Comparison of ENCODE assay signal across 1 cellular context in genomic region chr7:100705753-100706671, GRCh38.
TF ChIP-seq lines count a peak whose summit lies in the region.

POP7 (plus strand) TSS chr7:100706121; CDS start chr7:100706831, 710 bp downstream.

TF ChIP-seq in H1, 55 proteins besides CTCF, POLR2A, EP300 and RAD21 (continued from another document):
- TF ChIP-seq SIN3A (conservative IDR thresholded peaks at IDR 0.05 in 1 of 2, IDR thresholded peaks at IDR 0.05 in 1 of 2; ENCODE audit: low read depth in 1 of 2, low read length in 2 of 2), result peak in 1 of 2 experiments; percentile 32; a peak in 1 of 4 replicates
- TF ChIP-seq, protein P1, sequence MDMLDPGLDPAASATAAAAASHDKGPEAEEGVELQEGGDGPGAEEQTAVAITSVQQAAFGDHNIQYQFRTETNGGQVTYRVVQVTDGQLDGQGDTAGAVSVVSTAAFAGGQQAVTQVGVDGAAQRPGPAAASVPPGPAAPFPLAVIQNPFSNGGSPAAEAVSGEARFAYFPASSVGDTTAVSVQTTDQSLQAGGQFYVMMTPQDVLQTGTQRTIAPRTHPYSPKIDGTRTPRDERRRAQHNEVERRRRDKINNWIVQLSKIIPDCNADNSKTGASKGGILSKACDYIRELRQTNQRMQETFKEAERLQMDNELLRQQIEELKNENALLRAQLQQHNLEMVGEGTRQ (IDR thresholded peaks at IDR 0.05; ENCODE audit: low read length), result no peak
- TF ChIP-seq CBX5 (IDR thresholded peaks at IDR 0.05; ENCODE audit: low read depth, low read length), result no peak
- TF ChIP-seq RNF2 (IDR thresholded peaks at IDR 0.05; ENCODE audit: borderline replicate concordance, low read depth, low read length, missing control alignments, poor library complexity, severe bottlenecking), result no peak
- peak; percentile 76 for TF ChIP-seq NRF1 (IDR thresholded peaks at IDR 0.05; ENCODE audit: low read depth, low read length)
- no peak for TF ChIP-seq NANOG (IDR thresholded peaks at IDR 0.05; ENCODE audit: insufficient read depth, low read depth, low read length, poor library complexity, severe bottlenecking)
- TF ChIP-seq E2F6 (IDR thresholded peaks at IDR 0.05), result peak; percentile 91
- TF ChIP-seq, protein P2, sequence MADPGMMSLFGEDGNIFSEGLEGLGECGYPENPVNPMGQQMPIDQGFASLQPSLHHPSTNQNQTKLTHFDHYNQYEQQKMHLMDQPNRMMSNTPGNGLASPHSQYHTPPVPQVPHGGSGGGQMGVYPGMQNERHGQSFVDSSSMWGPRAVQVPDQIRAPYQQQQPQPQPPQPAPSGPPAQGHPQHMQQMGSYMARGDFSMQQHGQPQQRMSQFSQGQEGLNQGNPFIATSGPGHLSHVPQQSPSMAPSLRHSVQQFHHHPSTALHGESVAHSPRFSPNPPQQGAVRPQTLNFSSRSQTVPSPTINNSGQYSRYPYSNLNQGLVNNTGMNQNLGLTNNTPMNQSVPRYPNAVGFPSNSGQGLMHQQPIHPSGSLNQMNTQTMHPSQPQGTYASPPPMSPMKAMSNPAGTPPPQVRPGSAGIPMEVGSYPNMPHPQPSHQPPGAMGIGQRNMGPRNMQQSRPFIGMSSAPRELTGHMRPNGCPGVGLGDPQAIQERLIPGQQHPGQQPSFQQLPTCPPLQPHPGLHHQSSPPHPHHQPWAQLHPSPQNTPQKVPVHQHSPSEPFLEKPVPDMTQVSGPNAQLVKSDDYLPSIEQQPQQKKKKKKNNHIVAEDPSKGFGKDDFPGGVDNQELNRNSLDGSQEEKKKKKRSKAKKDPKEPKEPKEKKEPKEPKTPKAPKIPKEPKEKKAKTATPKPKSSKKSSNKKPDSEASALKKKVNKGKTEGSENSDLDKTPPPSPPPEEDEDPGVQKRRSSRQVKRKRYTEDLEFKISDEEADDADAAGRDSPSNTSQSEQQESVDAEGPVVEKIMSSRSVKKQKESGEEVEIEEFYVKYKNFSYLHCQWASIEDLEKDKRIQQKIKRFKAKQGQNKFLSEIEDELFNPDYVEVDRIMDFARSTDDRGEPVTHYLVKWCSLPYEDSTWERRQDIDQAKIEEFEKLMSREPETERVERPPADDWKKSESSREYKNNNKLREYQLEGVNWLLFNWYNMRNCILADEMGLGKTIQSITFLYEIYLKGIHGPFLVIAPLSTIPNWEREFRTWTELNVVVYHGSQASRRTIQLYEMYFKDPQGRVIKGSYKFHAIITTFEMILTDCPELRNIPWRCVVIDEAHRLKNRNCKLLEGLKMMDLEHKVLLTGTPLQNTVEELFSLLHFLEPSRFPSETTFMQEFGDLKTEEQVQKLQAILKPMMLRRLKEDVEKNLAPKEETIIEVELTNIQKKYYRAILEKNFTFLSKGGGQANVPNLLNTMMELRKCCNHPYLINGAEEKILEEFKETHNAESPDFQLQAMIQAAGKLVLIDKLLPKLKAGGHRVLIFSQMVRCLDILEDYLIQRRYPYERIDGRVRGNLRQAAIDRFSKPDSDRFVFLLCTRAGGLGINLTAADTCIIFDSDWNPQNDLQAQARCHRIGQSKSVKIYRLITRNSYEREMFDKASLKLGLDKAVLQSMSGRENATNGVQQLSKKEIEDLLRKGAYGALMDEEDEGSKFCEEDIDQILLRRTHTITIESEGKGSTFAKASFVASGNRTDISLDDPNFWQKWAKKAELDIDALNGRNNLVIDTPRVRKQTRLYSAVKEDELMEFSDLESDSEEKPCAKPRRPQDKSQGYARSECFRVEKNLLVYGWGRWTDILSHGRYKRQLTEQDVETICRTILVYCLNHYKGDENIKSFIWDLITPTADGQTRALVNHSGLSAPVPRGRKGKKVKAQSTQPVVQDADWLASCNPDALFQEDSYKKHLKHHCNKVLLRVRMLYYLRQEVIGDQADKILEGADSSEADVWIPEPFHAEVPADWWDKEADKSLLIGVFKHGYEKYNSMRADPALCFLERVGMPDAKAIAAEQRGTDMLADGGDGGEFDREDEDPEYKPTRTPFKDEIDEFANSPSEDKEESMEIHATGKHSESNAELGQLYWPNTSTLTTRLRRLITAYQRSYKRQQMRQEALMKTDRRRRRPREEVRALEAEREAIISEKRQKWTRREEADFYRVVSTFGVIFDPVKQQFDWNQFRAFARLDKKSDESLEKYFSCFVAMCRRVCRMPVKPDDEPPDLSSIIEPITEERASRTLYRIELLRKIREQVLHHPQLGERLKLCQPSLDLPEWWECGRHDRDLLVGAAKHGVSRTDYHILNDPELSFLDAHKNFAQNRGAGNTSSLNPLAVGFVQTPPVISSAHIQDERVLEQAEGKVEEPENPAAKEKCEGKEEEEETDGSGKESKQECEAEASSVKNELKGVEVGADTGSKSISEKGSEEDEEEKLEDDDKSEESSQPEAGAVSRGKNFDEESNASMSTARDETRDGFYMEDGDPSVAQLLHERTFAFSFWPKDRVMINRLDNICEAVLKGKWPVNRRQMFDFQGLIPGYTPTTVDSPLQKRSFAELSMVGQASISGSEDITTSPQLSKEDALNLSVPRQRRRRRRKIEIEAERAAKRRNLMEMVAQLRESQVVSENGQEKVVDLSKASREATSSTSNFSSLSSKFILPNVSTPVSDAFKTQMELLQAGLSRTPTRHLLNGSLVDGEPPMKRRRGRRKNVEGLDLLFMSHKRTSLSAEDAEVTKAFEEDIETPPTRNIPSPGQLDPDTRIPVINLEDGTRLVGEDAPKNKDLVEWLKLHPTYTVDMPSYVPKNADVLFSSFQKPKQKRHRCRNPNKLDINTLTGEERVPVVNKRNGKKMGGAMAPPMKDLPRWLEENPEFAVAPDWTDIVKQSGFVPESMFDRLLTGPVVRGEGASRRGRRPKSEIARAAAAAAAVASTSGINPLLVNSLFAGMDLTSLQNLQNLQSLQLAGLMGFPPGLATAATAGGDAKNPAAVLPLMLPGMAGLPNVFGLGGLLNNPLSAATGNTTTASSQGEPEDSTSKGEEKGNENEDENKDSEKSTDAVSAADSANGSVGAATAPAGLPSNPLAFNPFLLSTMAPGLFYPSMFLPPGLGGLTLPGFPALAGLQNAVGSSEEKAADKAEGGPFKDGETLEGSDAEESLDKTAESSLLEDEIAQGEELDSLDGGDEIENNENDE (IDR thresholded peaks at IDR 0.05; ENCODE audit: insufficient replicate concordance, low read length), result no peak
- TF ChIP-seq EZH2 (IDR thresholded peaks at IDR 0.05; ENCODE audit: low read depth, low read length, severe bottlenecking), result no peak
- TF ChIP-seq SP2 (IDR thresholded peaks at IDR 0.05; ENCODE audit: low read length), result no peak
- no peak for TF ChIP-seq KDM5A (IDR thresholded peaks at IDR 0.05; ENCODE audit: low read length)
- no peak for TF ChIP-seq JUN (IDR thresholded peaks at IDR 0.05; ENCODE audit: low read depth, low read length)
- TF ChIP-seq, protein P3, sequence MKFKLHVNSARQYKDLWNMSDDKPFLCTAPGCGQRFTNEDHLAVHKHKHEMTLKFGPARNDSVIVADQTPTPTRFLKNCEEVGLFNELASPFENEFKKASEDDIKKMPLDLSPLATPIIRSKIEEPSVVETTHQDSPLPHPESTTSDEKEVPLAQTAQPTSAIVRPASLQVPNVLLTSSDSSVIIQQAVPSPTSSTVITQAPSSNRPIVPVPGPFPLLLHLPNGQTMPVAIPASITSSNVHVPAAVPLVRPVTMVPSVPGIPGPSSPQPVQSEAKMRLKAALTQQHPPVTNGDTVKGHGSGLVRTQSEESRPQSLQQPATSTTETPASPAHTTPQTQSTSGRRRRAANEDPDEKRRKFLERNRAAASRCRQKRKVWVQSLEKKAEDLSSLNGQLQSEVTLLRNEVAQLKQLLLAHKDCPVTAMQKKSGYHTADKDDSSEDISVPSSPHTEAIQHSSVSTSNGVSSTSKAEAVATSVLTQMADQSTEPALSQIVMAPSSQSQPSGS (IDR thresholded peaks at IDR 0.05; ENCODE audit: low read length), result no peak
- TF ChIP-seq CHD1 (IDR thresholded peaks at IDR 0.05; ENCODE audit: low read depth, low read length), result no peak
- peak; percentile 63; the same call in 1 of the 2 replicates for TF ChIP-seq BACH1 (IDR thresholded peaks at IDR 0.05; ENCODE audit: low read length)
- no peak for TF ChIP-seq CBX8 (IDR thresholded peaks at IDR 0.05; ENCODE audit: borderline replicate concordance, low read depth, low read length)
- no peak for TF ChIP-seq POU5F1 (IDR thresholded peaks at IDR 0.05; ENCODE audit: low read depth, low read length)
- 0 out of 2 replicates have a peak, but pooled peaks have one; percentile 19 for TF ChIP-seq SP1 (IDR thresholded peaks at IDR 0.05; ENCODE audit: low read depth, low read length)
- TF ChIP-seq SIX5 (IDR thresholded peaks at IDR 0.05; ENCODE audit: low read depth, low read length), result no peak
- peak; percentile 93 for TF ChIP-seq CREB1 (IDR thresholded peaks at IDR 0.05)
- no peak for TF ChIP-seq CTBP2 (IDR thresholded peaks at IDR 0.05; ENCODE audit: borderline replicate concordance, insufficient read depth, insufficient read length, low read length)
- peak; percentile 91 for TF ChIP-seq PHF8 (conservative IDR thresholded peaks at IDR 0.05; ENCODE audit: low read depth, low read length)
- TF ChIP-seq SRF (IDR thresholded peaks at IDR 0.05; ENCODE audit: low read depth, low read length), result no peak
- no peak for TF ChIP-seq GABPA (IDR thresholded peaks at IDR 0.05; ENCODE audit: borderline replicate concordance, insufficient read depth, low read length)
- peak; percentile 83 for TF ChIP-seq TAF7 (optimal IDR thresholded peaks at IDR 0.05; ENCODE audit: borderline replicate concordance, low read depth, low read length)
- TF ChIP-seq EGR1 (IDR thresholded peaks at IDR 0.05; ENCODE audit: borderline replicate concordance, low read depth, low read length), result no peak
- peak; percentile 90 for TF ChIP-seq POLR2AphosphoS5 (IDR thresholded peaks at IDR 0.05; ENCODE audit: low read depth, low read length)
- peak; percentile 47; the same call in 1 of the 2 replicates for TF ChIP-seq KDM1A (IDR thresholded peaks at IDR 0.05; ENCODE audit: borderline replicate concordance, low read length)
- TF ChIP-seq CHD2 (IDR thresholded peaks at IDR 0.05; ENCODE audit: low read length), result peak; percentile 98
- no peak for TF ChIP-seq TCF12 (IDR thresholded peaks at IDR 0.05; ENCODE audit: low read depth, low read length)
- no peak for TF ChIP-seq HDAC6 (IDR thresholded peaks at IDR 0.05; ENCODE audit: low read depth, low read length)
- peak; percentile 79 for TF ChIP-seq TBP (IDR thresholded peaks at IDR 0.05; ENCODE audit: low read depth, low read length)
- no peak for TF ChIP-seq RBBP5 (IDR thresholded peaks at IDR 0.05; ENCODE audit: borderline replicate concordance, low read depth, low read length)
- TF ChIP-seq FOSL1 (IDR thresholded peaks at IDR 0.05; ENCODE audit: insufficient read depth, low read depth, low read length), result no peak
- no peak for TF ChIP-seq MAFK (IDR thresholded peaks at IDR 0.05; ENCODE audit: low read depth, low read length)
- peak; percentile 93 for TF ChIP-seq BRCA1 (IDR thresholded peaks at IDR 0.05; ENCODE audit: low read depth, low read length)
- TF ChIP-seq SAP30 (IDR thresholded peaks at IDR 0.05; ENCODE audit: insufficient read depth, insufficient replicate concordance, low read length), result peak; percentile 79
- TF ChIP-seq GTF2F1 (IDR thresholded peaks at IDR 0.05; ENCODE audit: borderline replicate concordance, low read depth, low read length), result peak; percentile 40; the same call in 1 of the 2 replicates
- TF ChIP-seq, protein P4, sequence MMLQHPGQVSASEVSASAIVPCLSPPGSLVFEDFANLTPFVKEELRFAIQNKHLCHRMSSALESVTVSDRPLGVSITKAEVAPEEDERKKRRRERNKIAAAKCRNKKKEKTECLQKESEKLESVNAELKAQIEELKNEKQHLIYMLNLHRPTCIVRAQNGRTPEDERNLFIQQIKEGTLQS (IDR thresholded peaks at IDR 0.05; ENCODE audit: insufficient read depth, low read depth, low read length), result no peak
- no peak; the same call in 1 of the 2 replicates for TF ChIP-seq SP4 (IDR thresholded peaks at IDR 0.05; ENCODE audit: low read length)
- TF ChIP-seq HDAC2 (IDR thresholded peaks at IDR 0.05; ENCODE audit: borderline replicate concordance in 1 of 2, low read depth in 2 of 2, low read length in 2 of 2), result no peak
- no peak for TF ChIP-seq RFX5 (IDR thresholded peaks at IDR 0.05; ENCODE audit: borderline replicate concordance, low read depth, low read length)
- TF ChIP-seq TEAD4 (IDR thresholded peaks at IDR 0.05; ENCODE audit: low read depth, low read length), result no peak
- TF ChIP-seq ZNF274 (IDR thresholded peaks at IDR 0.05; ENCODE audit: borderline replicate concordance, extremely low read depth, low read length), result no peak
- TF ChIP-seq SIRT6 (IDR thresholded peaks at IDR 0.05; ENCODE audit: low read length), result no peak
- TF ChIP-seq TAF1 (IDR thresholded peaks at IDR 0.05; ENCODE audit: low read depth, low read length), result peak; percentile 82
- TF ChIP-seq CEBPB (IDR thresholded peaks at IDR 0.05; ENCODE audit: low read depth, low read length), result no peak
- TF ChIP-seq YY1 (IDR thresholded peaks at IDR 0.05; ENCODE audit: low read depth, low read length), result no peak
- TF ChIP-seq SUZ12 (IDR thresholded peaks at IDR 0.05; ENCODE audit: low read length), result no peak
- no peak for TF ChIP-seq BCL11A (IDR thresholded peaks at IDR 0.05; ENCODE audit: low read depth in 2 of 2, low read length in 2 of 2)
- peak; percentile 69 for TF ChIP-seq KDM4A (IDR thresholded peaks at IDR 0.05; ENCODE audit: low read depth, low read length, severe bottlenecking)
